8 cellular contexts compared by ENCODE assay signal in genomic region chr2:231674587-231675334, GRCh38. TPM values are rescaled to one million over a fixed set of nuclear protein-coding genes. Genes with fewer than 3 reads are reported as not detected.
DNase-seq lines count a peak whose midpoint lies in the region; ATAC-seq, FAIRE-seq and TF ChIP-seq lines count a peak whose summit lies in the region.

No MANE protein-coding gene starts in this region.

- H3K23ac ChIP-seq in H9 (ENCODE audit: insufficient read length, low read depth, low read length), result no peak overlapping the region

- H2AK5ac ChIP-seq in H9 (ENCODE audit: insufficient read length, low read length), result no peak overlapping the region

- peak overlapping the region; percentile 6; the same call in 1 of the 2 replicates for H3K9ac ChIP-seq in ES-I3 (ENCODE audit: low read depth, low read length)
- H3K9ac ChIP-seq in H9 (ENCODE audit: extremely low read depth, insufficient read length, low read length), result no peak overlapping the region
- no peak overlapping the region for H3K9ac ChIP-seq in HepG2 (ENCODE audit: insufficient read depth, low read depth, low read length)

- CTCF ChIA-PET in HepG2 (lab: Yijun Ruan, JAX; ENCODE audit: low intra/inter-chr PET ratio, low total read pairs), result interaction anchor here (0.6 to 6.4 kb wide), 5 partner anchors 11 to 62 kb away, joined by 3 to 45 read pairs (median 15); no protein-coding TSS in a partner anchor

- in situ Hi-C loops in HepG2 (cut with HindIII; ENCODE audit: extremely low pct_ligation_motif_present, low pct_unique_long_range_greater_than_20kb), result loop anchor here (5.0 kb wide), 2 partner anchors 38 to 62 kb away; no protein-coding TSS in a partner anchor

- no peak overlapping the region for H3T11ph ChIP-seq in H9 (ENCODE audit: low read length)

- H3K4me1 Mint-ChIP-seq in H9 (peaks cover 33 to 45% of the 10 kb centered on the region in 2 experiments), chondrocyte (ENCODE audit: low read depth) (peaks cover 20% of the 10 kb centered on the region)

- H2AFZ ChIP-seq in H9 (ENCODE audit: low read length) (no peak overlapping the region), HepG2 (ENCODE audit: low read length) (no peak overlapping the region)

- WGBS in H9 (ENCODE audit: extremely low coverage, insufficient read length, low lambda C conversion rate), result no CpG with 5 or more reads among the region's 20 CpGs
- 24% methylated on average over 20 of the region's 20 CpGs for WGBS in HepG2 (ENCODE audit: low lambda C conversion rate)

- H2BK20ac ChIP-seq in H9 (ENCODE audit: low read depth, low read length, poor library complexity, severe bottlenecking), result no peak overlapping the region

- no peak for TF ChIP-seq EP300 in HepG2 (IDR thresholded peaks at IDR 0.05; ENCODE audit: low read depth in 2 of 2, low read length in 2 of 2)
- TF ChIP-seq EP300 in HepG2 (CRISPR knock-in tag; IDR thresholded peaks at IDR 0.05; ENCODE audit: borderline replicate concordance), result no peak

- H3K4me1 ChIP-seq in ES-I3 (ENCODE audit: insufficient read depth, low read length) (peaks cover 29% of the 10 kb centered on the region), H9 (ENCODE audit: insufficient read depth, low read length) (peaks cover 12% of the 10 kb centered on the region; the same call in 1 of the 2 replicates), HepG2 (ENCODE audit: insufficient read depth, low read length) (peaks cover 70% of the 10 kb centered on the region)

- no peak overlapping the region for H3K56ac ChIP-seq in H9 (ENCODE audit: insufficient read length, low read depth, low read length)

- TF ChIP-seq RAD21 in HepG2 (CRISPR knock-in tag; IDR thresholded peaks at IDR 0.05), result peak; percentile 69

- no peak overlapping the region for H4K8ac ChIP-seq in H9 (replicated peaks; ENCODE audit: insufficient read length, low read depth, low read length)

- peak overlapping the region; percentile 23; the same call in 1 of the 2 replicates for H3K14ac ChIP-seq in H9 (ENCODE audit: insufficient read depth, low read length)

- ATAC-seq in HepG2, result peak; percentile 63
- no peak for ATAC-seq in GM19324 (IDR thresholded peaks at IDR 0.05; ENCODE audit: low FRiP score, unreplicated experiment)

- H3K9me3 ChIP-seq in ES-I3 (ENCODE audit: control insufficient read depth, insufficient read depth, low read length) (no peaks in the 10 kb centered on the region), H9 (ENCODE audit: control insufficient read depth, low read depth, low read length) (no peaks in the 10 kb centered on the region), HepG2 (ENCODE audit: low read length) (no peaks in the 10 kb centered on the region)

- no TSS peak for BruUV-seq in HepG2 (replicated peaks; lab: Mats Ljungman, UMichigan)

- TF ChIP-seq CTCF in H9 (conservative IDR thresholded peaks at IDR 0.05) (peak; percentile 92), chondrocyte (IDR thresholded peaks at IDR 0.05) (peak; percentile 95), HepG2 (CRISPR knock-in tag; IDR thresholded peaks at IDR 0.05) (peak; percentile 98)

- H4K91ac ChIP-seq in H9 (ENCODE audit: insufficient read length, low read depth, low read length), result no peak overlapping the region

- no peak overlapping the region for H2BK12ac ChIP-seq in H9 (ENCODE audit: insufficient read length, low read depth, low read length)

- H3K27ac Mint-ChIP-seq in H9, result peak overlapping the region; percentile 91 to 98 (median 92); a peak in 6 of 7 replicates
- peak overlapping the region; percentile 49 for H3K27ac Mint-ChIP-seq in chondrocyte (ENCODE audit: unreplicated experiment)

- H3K79me1 ChIP-seq in H9 (ENCODE audit: insufficient read depth, low read depth, low read length, poor library complexity, severe bottlenecking), result no peaks in the 10 kb centered on the region

- no peak overlapping the region for H2BK15ac ChIP-seq in H9 (ENCODE audit: low read depth, low read length)

- H3K4me2 ChIP-seq in H9 (ENCODE audit: insufficient read depth, insufficient read length, low read length), result no peak overlapping the region
- peak overlapping the region; percentile 80 for H3K4me2 ChIP-seq in HepG2 (ENCODE audit: low read depth, low read length)

- H3K36me3 ChIP-seq in ES-I3 (ENCODE audit: insufficient read depth, low read length), result no peaks in the 10 kb centered on the region
- no peaks in the 10 kb centered on the region for H3K36me3 ChIP-seq in HepG2 (replicated peaks in 1 of 2; ENCODE audit: control insufficient read depth in 1 of 2, insufficient read depth in 2 of 2, low read length in 2 of 2)

- no peaks in the 10 kb centered on the region for H3K79me2 ChIP-seq in H9 (ENCODE audit: insufficient read depth, low read length)
- no peaks in the 10 kb centered on the region for H3K79me2 ChIP-seq in HepG2 (ENCODE audit: insufficient read depth, low read length)

- no peaks in the 10 kb centered on the region for H4K20me1 ChIP-seq in H9 (ENCODE audit: control insufficient read depth, insufficient read depth, insufficient read length)
- H4K20me1 ChIP-seq in HepG2 (ENCODE audit: insufficient read depth, low read length), result no peaks in the 10 kb centered on the region

- H3K23me2 ChIP-seq in H9 (ENCODE audit: insufficient read length, low read depth, low read length, poor library complexity, severe bottlenecking), result no peaks in the 10 kb centered on the region

- H3K4me3 Mint-ChIP-seq in H9 (peak overlapping the region in 1 of 2 experiments; percentile 44; a peak in 1 of 5 replicates), chondrocyte (ENCODE audit: unreplicated experiment) (no peak overlapping the region)

- POLR2A ChIA-PET in HepG2 (lab: Yijun Ruan, JAX), result interaction anchor here (0.6 to 2.1 kb wide), 8 partner anchors 8 to 62 kb away, joined by 3 to 13 read pairs (median 6); partner anchors contain the start of gene PTMA

- no peak overlapping the region for H2BK120ac ChIP-seq in H9 (ENCODE audit: low read depth, low read length, poor library complexity, severe bottlenecking)

- DNase-seq in H9 (peak; percentile 96), NCI-H1694 (lab: John Stamatoyannopoulos, UW) (peak; percentile 38), chondrocyte (ENCODE audit: low spot score) (no peak), HepG2 (ENCODE audit: low spot score) (peak; percentile 69)
- peak; percentile 27 to 38 (median 31) for DNase-seq in activated CD4-positive, CD25-positive, alpha-beta regulatory T cell (lab: John Stamatoyannopoulos, UW)
- DNase-seq in stimulated activated CD4-positive, alpha-beta T cell treated with anti-CD3 and anti-CD28 coated beads, Interleukin-4, amount 100 ng/mL, for 4 hours, result peak; percentile 48 to 58

- H3K9me3 Mint-ChIP-seq in H9 (no peaks in the 10 kb centered on the region), chondrocyte (ENCODE audit: low read depth) (no peaks in the 10 kb centered on the region)

- H3K4me3 ChIP-seq in HepG2 (replicated peaks in 1 of 3; ENCODE audit: insufficient read depth in 1 of 3, low read depth in 2 of 3, low read length in 3 of 3), result peak overlapping the region in 1 of 3 experiments; percentile 51; a peak in 2 of 6 replicates

- H3K36me3 Mint-ChIP-seq in H9 (ENCODE audit: insufficient read depth in 1 of 3, low read depth in 3 of 3) (no peaks in the 10 kb centered on the region; a peak in 1 of 7 replicates), chondrocyte (ENCODE audit: low read depth) (no peaks in the 10 kb centered on the region)

- H3K18ac ChIP-seq in H9 (ENCODE audit: insufficient read length, low read depth, low read length), result peak overlapping the region; percentile 8

- peak overlapping the region; percentile 32 for H2BK5ac ChIP-seq in H9 (ENCODE audit: insufficient read length, low read length)

- intact Hi-C loops in HepG2 (cut with micrococcal nuclease; ENCODE audit: unreplicated experiment), result loop anchor here (1.0 kb wide), 2 partner anchors 62 to 111 kb away; no protein-coding TSS in a partner anchor

- H3K27me3 Mint-ChIP-seq in H9 (ENCODE audit: low read depth) (no peaks in the 10 kb centered on the region), chondrocyte (ENCODE audit: low read depth) (no peaks in the 10 kb centered on the region)

- H3K4ac ChIP-seq in H9 (ENCODE audit: low read depth, low read length), result no peak overlapping the region

- FAIRE-seq in HepG2 (lab: Jason Lieb, UNC), result no peak

- no peak overlapping the region for H4K5ac ChIP-seq in H9 (ENCODE audit: insufficient read length, low read depth, low read length)

- no peak for TF ChIP-seq POLR2A in HepG2 (IDR thresholded peaks at IDR 0.05; ENCODE audit: insufficient read depth in 1 of 2, low read depth in 2 of 2, low read length in 2 of 2)

- no peaks in the 10 kb centered on the region for H3K27me3 ChIP-seq in H9 (ENCODE audit: insufficient read depth, low read length)
- H3K27me3 ChIP-seq in HepG2 (ENCODE audit: control insufficient read depth in 1 of 2, insufficient read depth in 2 of 2, low read length in 2 of 2), result peaks cover 0 to 7% of the 10 kb centered on the region in 2 experiments; a peak in 1 of 5 replicates

- peak overlapping the region; percentile 18 for H3K27ac ChIP-seq in H9 (ENCODE audit: insufficient read length, low read depth, low read length)
- H3K27ac ChIP-seq in HepG2 (ENCODE audit: extremely low read length, insufficient read depth, low read length), result no peak overlapping the region

TF ChIP-seq in HepG2, 621 proteins besides CTCF, POLR2A, EP300 and RAD21 (continues in another document):
- TF ChIP-seq MTF1 (CRISPR knock-in tag; IDR thresholded peaks at IDR 0.05), result no peak

RNA-seq across cellular contexts. Expression of gene PTMA, which starts 33.6 kb away (rescaled TPM):
- total RNA-seq in H9 (2021) (1,963 and 2,010 TPM in 2 replicates), chondrocyte (391 to 435 TPM (median 409 TPM) in 3 replicates), HepG2 (2016; rRNA removed; fragmentation: Illumina TruSeq; extraction: Trizol) (1,086 and 1,212 TPM in 2 replicates)
- total RNA-seq in HepG2 (2016; cell fraction: cytosol; rRNA removed; fragmentation: Illumina TruSeq; extraction: Trizol; ENCODE audit: low read depth), result 383 and 429 TPM in 2 replicates
- 1,123 and 1,183 TPM in 2 replicates for total RNA-seq in HepG2 (2016; cell fraction: insoluble cytoplasmic fraction; rRNA removed; fragmentation: Illumina TruSeq; extraction: Trizol)
- 561 and 605 TPM in 2 replicates for total RNA-seq in HepG2 (2016; cell fraction: membrane; rRNA removed; fragmentation: Illumina TruSeq; extraction: Trizol)
- total RNA-seq in HepG2 (2016; cell fraction: nucleus; rRNA removed; fragmentation: Illumina TruSeq; extraction: Trizol), result 429 and 440 TPM in 2 replicates
- polyA plus RNA-seq in HepG2 (2011; rRNA removed), result 174 and 190 TPM in 2 replicates
- 192 and 196 TPM in 2 replicates for polyA plus RNA-seq in HepG2 (2011; cell fraction: cytosol; rRNA removed)
- polyA plus RNA-seq in HepG2 (2011; cell fraction: nucleus; rRNA removed), result 112 and 149 TPM in 2 replicates
- polyA plus RNA-seq in HepG2 (2012), result 399 and 565 TPM in 2 replicates
- polyA plus RNA-seq in HepG2 (2016; cell fraction: cytosol; fragmentation: Illumina TruSeq; extraction: Trizol; ENCODE audit: low read depth), result 460 and 492 TPM in 2 replicates
- polyA plus RNA-seq in HepG2 (2016; cell fraction: insoluble cytoplasmic fraction; fragmentation: Illumina TruSeq; extraction: Trizol; ENCODE audit: low read depth), result 2,053 and 2,108 TPM in 2 replicates
- polyA plus RNA-seq in HepG2 (2016; cell fraction: membrane; fragmentation: Illumina TruSeq; extraction: Trizol; ENCODE audit: low read depth), result 673 and 705 TPM in 2 replicates
- 1,089 and 1,130 TPM in 2 replicates for polyA plus RNA-seq in HepG2 (2016; cell fraction: nucleus; fragmentation: Illumina TruSeq; extraction: Trizol; ENCODE audit: insufficient read depth, low read depth)
- 146 and 188 TPM in 2 replicates for polyA minus RNA-seq in HepG2 (2011; rRNA and poly(A)+ RNA removed; ENCODE audit: low replicate concordance)
- polyA minus RNA-seq in HepG2 (2011; cell fraction: cytosol; rRNA and poly(A)+ RNA removed), result 210 and 216 TPM in 2 replicates
- polyA minus RNA-seq in HepG2 (2011; cell fraction: nucleus; rRNA and poly(A)+ RNA removed), result 83.7 and 96.4 TPM in 2 replicates
